1 cellular context compared by ENCODE assay signal in the genomic region with DNA sequence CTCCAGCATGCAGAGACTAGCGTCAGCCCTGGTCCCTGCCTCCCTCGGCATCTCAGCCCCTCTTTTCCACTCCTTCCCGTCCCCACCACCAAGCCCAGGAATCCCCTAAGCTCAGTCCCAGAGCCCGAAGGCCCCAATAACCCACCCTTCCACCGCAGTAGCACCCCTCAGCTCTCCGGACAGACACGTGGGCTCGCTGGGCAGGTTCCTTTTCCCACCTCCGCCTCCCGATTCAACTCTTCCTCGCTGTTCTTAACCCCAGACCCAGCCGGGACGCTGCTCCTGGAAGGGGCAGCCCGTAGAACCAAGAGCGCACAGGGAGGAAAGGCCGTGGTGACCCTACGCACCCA.
TF ChIP-seq lines count a peak whose summit lies in the region.

No MANE protein-coding gene starts in this region.

TF ChIP-seq in HepG2, 621 proteins besides CTCF, POLR2A, EP300 and RAD21 (continued from another document):
- TF ChIP-seq ZNF512 (CRISPR knock-in tag; IDR thresholded peaks at IDR 0.05) (no peak), ZNF772 (CRISPR knock-in tag; IDR thresholded peaks at IDR 0.05) (peak; percentile 52; the same call in 1 of the 2 replicates), MXI1 (IDR thresholded peaks at IDR 0.05; ENCODE audit: borderline replicate concordance, low read depth, low read length) (no peak), SALL2 (CRISPR knock-in tag; IDR thresholded peaks at IDR 0.05) (0 out of 2 replicates have a peak, but pooled peaks have one; percentile 17), GLI4 (CRISPR knock-in tag; IDR thresholded peaks at IDR 0.05; ENCODE audit: borderline replicate concordance) (no peak), IKZF4 (CRISPR knock-in tag; IDR thresholded peaks at IDR 0.05; ENCODE audit: borderline replicate concordance, low read depth, not compliant biosample characterization) (no peak), ASH2L (IDR thresholded peaks at IDR 0.05; ENCODE audit: insufficient read length, low read depth, low read length) (peak; percentile 36), EED (CRISPR knock-in tag; IDR thresholded peaks at IDR 0.05) (peak; percentile 77), MAZ (IDR thresholded peaks at IDR 0.05; ENCODE audit: borderline replicate concordance, low read depth, low read length) (no peak), MAZ (CRISPR knock-in tag; IDR thresholded peaks at IDR 0.05; ENCODE audit: low read depth) (0 out of 2 replicates have a peak, but pooled peaks have one; percentile 5), ZNF572 (CRISPR knock-in tag; IDR thresholded peaks at IDR 0.05) (0 out of 2 replicates have a peak, but pooled peaks have one; percentile 2), PCBP1 (IDR thresholded peaks at IDR 0.05; ENCODE audit: borderline replicate concordance, low read depth, low read length) (0 out of 2 replicates have a peak, but pooled peaks have one; percentile 7), ZNF460 (CRISPR knock-in tag; IDR thresholded peaks at IDR 0.05; ENCODE audit: borderline replicate concordance) (no peak), SIN3A (IDR thresholded peaks at IDR 0.05; ENCODE audit: borderline replicate concordance, low read depth, low read length) (0 out of 2 replicates have a peak, but pooled peaks have one; percentile 18), TGIF2 (CRISPR knock-in tag; IDR thresholded peaks at IDR 0.05) (no peak), ZNF83 (CRISPR knock-in tag; IDR thresholded peaks at IDR 0.05; ENCODE audit: borderline replicate concordance) (0 out of 2 replicates have a peak, but pooled peaks have one; percentile 5), RNF2 (conservative IDR thresholded peaks at IDR 0.05; ENCODE audit: low read depth) (0 out of 2 replicates have a peak, but pooled peaks have one; percentile 13)
